35 cellular contexts compared by ENCODE assay signal in genomic region chr6:25919657-25920056, GRCh38. TPM values are rescaled to one million over a fixed set of nuclear protein-coding genes. Genes with fewer than 3 reads are reported as not detected.
"Had no signal": no experiment of that assay in that cellular context is flagged by ENCODE, and none has a peak within 500 bp of the region (broad histone marks: within the 10 kb centered on the region; RNA-seq: fewer than 3 reads in every experiment).

No MANE protein-coding gene starts in this region.

- H3K4me3 Mint-ChIP-seq: activated CD4-positive, alpha-beta memory T cell treated with anti-CD3 and anti-CD28 coated beads for 36 hours; activated CD4-positive, alpha-beta T cell treated with anti-CD3 and anti-CD28 coated beads for 36 hours; activated CD4-positive, alpha-beta T cell treated with anti-CD3 and anti-CD28 coated beads, Interleukin-2, amount 10 ng/mL, durations not matched to agents 24 days and 14 days; activated CD8-positive, alpha-beta memory T cell treated with anti-CD3 and anti-CD28 coated beads, Interleukin-2, amount 10 ng/mL, durations not matched to agents 7 days and 5 days; activated CD8-positive, alpha-beta T cell treated with anti-CD3 and anti-CD28 coated beads, Interleukin-2, amount 10 ng/mL, durations not matched to agents 7 days and 5 days; activated naive CD4-positive, alpha-beta T cell treated with anti-CD3 and anti-CD28 coated beads, Interleukin-2, amount 10 ng/mL, durations not matched to agents 7 days and 5 days; activated naive CD8-positive, alpha-beta T cell; activated T-helper 17 cell treated with anti-CD3 and anti-CD28 coated beads, Interleukin-2, amount 50 U/mL, for 72 hours; effector memory CD8-positive, alpha-beta T cell; T-cell; T-helper 17 cell; T-helper 2 cell treated with Interferon-gamma antibody and Interleukin-4, amounts not matched to agents 5 μg/mL and 100 μg/mL, for 36 hours had no signal

- H3K27ac Mint-ChIP-seq: activated CD4-positive, alpha-beta memory T cell treated with anti-CD3 and anti-CD28 coated beads for 36 hours; activated CD4-positive, alpha-beta T cell treated with anti-CD3 and anti-CD28 coated beads, Interleukin-2, amount 10 ng/mL, durations not matched to agents 24 days and 14 days; activated CD8-positive, alpha-beta memory T cell treated with anti-CD3 and anti-CD28 coated beads, Interleukin-2, amount 10 ng/mL, durations not matched to agents 7 days and 5 days; activated CD8-positive, alpha-beta T cell treated with anti-CD3 and anti-CD28 coated beads, Interleukin-2, amount 10 ng/mL, durations not matched to agents 7 days and 5 days; activated naive CD4-positive, alpha-beta T cell treated with anti-CD3 and anti-CD28 coated beads, Interleukin-2, amount 10 ng/mL, durations not matched to agents 7 days and 5 days; activated naive CD8-positive, alpha-beta T cell; activated T-helper 17 cell treated with anti-CD3 and anti-CD28 coated beads, Interleukin-2, amount 50 U/mL, for 72 hours; effector memory CD8-positive, alpha-beta T cell; T-cell; T-helper 17 cell; T-helper 2 cell treated with Interferon-gamma antibody and Interleukin-4, amounts not matched to agents 5 μg/mL and 100 μg/mL, for 36 hours had no signal

- H3K27me3 ChIP-seq: gastrocnemius medialis, heart left ventricle had no signal

- H3K27me3 Mint-ChIP-seq: activated CD4-positive, alpha-beta memory T cell treated with anti-CD3 and anti-CD28 coated beads for 36 hours; activated CD4-positive, alpha-beta T cell treated with anti-CD3 and anti-CD28 coated beads, Interleukin-2, amount 10 ng/mL, durations not matched to agents 24 days and 14 days; activated CD8-positive, alpha-beta memory T cell treated with anti-CD3 and anti-CD28 coated beads, Interleukin-2, amount 10 ng/mL, durations not matched to agents 7 days and 5 days; activated naive CD4-positive, alpha-beta T cell treated with anti-CD3 and anti-CD28 coated beads, Interleukin-2, amount 10 ng/mL, durations not matched to agents 7 days and 5 days; activated naive CD8-positive, alpha-beta T cell; activated T-helper 17 cell treated with anti-CD3 and anti-CD28 coated beads, Interleukin-2, amount 50 U/mL, for 72 hours had no signal

- H3K36me3 ChIP-seq: esophagus muscularis mucosa, gastrocnemius medialis, heart left ventricle had no signal

- FAIRE-seq: astrocyte, colon had no signal

- H3K4me1 Mint-ChIP-seq: activated naive CD4-positive, alpha-beta T cell treated with anti-CD3 and anti-CD28 coated beads, Interleukin-2, amount 10 ng/mL, durations not matched to agents 7 days and 5 days; T-cell had no signal

- H3K9me3 Mint-ChIP-seq: activated naive CD4-positive, alpha-beta T cell treated with anti-CD3 and anti-CD28 coated beads, Interleukin-2, amount 10 ng/mL, durations not matched to agents 7 days and 5 days; effector memory CD8-positive, alpha-beta T cell; T-cell had no signal

- H3K9me3 ChIP-seq: esophagus muscularis mucosa, gastrocnemius medialis, heart left ventricle had no signal

- ATAC-seq: activated CD4-positive, alpha-beta T cell treated with anti-CD3 and anti-CD28 coated beads for 36 hours; activated CD8-positive, alpha-beta memory T cell treated with anti-CD3 and anti-CD28 coated beads, Interleukin-2, amount 10 ng/mL, durations not matched to agents 7 days and 5 days; activated CD8-positive, alpha-beta T cell treated with anti-CD3 and anti-CD28 coated beads, Interleukin-2, amount 10 ng/mL, durations not matched to agents 7 days and 5 days; activated T-helper 17 cell treated with anti-CD3 and anti-CD28 coated beads, Interleukin-2, amount 50 U/mL, for 72 hours; effector memory CD8-positive, alpha-beta T cell; foreskin keratinocyte; gastrocnemius medialis; heart left ventricle; T-cell; T-helper 17 cell had no signal

- H3K27ac ChIP-seq: esophagus muscularis mucosa, foreskin keratinocyte, gastrocnemius medialis, heart left ventricle had no signal

- H3K4me3 ChIP-seq: esophagus muscularis mucosa, gastrocnemius medialis, heart left ventricle had no signal

- DNase-seq: activated CD4-positive, alpha-beta memory T cell treated with anti-CD3 and anti-CD28 coated beads for 36 hours; activated CD4-positive, alpha-beta T cell treated with anti-CD3 and anti-CD28 coated beads for 36 hours; activated CD4-positive, alpha-beta T cell treated with anti-CD3 and anti-CD28 coated beads, Interleukin-2, amount 10 ng/mL, durations not matched to agents 24 days and 14 days; activated CD4-positive, CD25-positive, alpha-beta regulatory T cell; activated CD4-positive, CD25-positive, alpha-beta regulatory T cell treated with anti-CD3 and anti-CD28 coated beads, Interleukin-2, amount 50 U/mL, for 72 hours; activated CD8-positive, alpha-beta memory T cell treated with anti-CD3 and anti-CD28 coated beads, Interleukin-2, amount 10 ng/mL, durations not matched to agents 7 days and 5 days; activated CD8-positive, alpha-beta memory T cell treated with anti-CD3 and anti-CD28 coated beads, Interleukin-2, amount 50 U/mL, for 4 hours; activated CD8-positive, alpha-beta T cell treated with anti-CD3 and anti-CD28 coated beads, Interleukin-2, amount 10 ng/mL, durations not matched to agents 7 days and 5 days; activated effector memory CD4-positive, alpha-beta T cell treated with anti-CD3 and anti-CD28 coated beads, Interleukin-2, amount 50 U/mL, for 16 hours; activated naive CD4-positive, alpha-beta T cell treated with anti-CD3 and anti-CD28 coated beads, Interleukin-2, amount 10 ng/mL, durations not matched to agents 7 days and 5 days; activated T-cell treated with anti-CD3 and anti-CD28 coated beads, Interleukin-2, amount 50 U/mL, for 1 hour; amniotic stem cell; anterior cingulate cortex; caudate nucleus; cortex of kidney; dermis blood vessel endothelial cell; effector CD4-positive, alpha-beta T cell; effector memory CD8-positive, alpha-beta T cell; erythroblast; foreskin keratinocyte; gastrocnemius medialis; glutamatergic neuron; heart left ventricle; T-cell; T-helper 17 cell; T1000 had no signal

- H3K4me1 ChIP-seq: esophagus muscularis mucosa, foreskin keratinocyte, gastrocnemius medialis, heart left ventricle had no signal

- H3K36me3 Mint-ChIP-seq: activated CD8-positive, alpha-beta memory T cell treated with anti-CD3 and anti-CD28 coated beads, Interleukin-2, amount 10 ng/mL, durations not matched to agents 7 days and 5 days; activated naive CD4-positive, alpha-beta T cell treated with anti-CD3 and anti-CD28 coated beads, Interleukin-2, amount 10 ng/mL, durations not matched to agents 7 days and 5 days; T-cell had no signal

RNA-seq across cellular contexts. Expression of gene SLC17A2, which starts 10.8 kb away (rescaled TPM):
- total RNA-seq: activated CD4-positive, alpha-beta memory T cell treated with anti-CD3 and anti-CD28 coated beads for 36 hours; activated CD4-positive, alpha-beta T cell treated with anti-CD3 and anti-CD28 coated beads, Interleukin-2, amount 10 ng/mL, durations not matched to agents 24 days and 14 days; activated CD8-positive, alpha-beta memory T cell treated with anti-CD3 and anti-CD28 coated beads for 36 hours; activated CD8-positive, alpha-beta memory T cell treated with anti-CD3 and anti-CD28 coated beads, Interleukin-2, amount 10 ng/mL, durations not matched to agents 7 days and 5 days; activated CD8-positive, alpha-beta T cell treated with anti-CD3 and anti-CD28 coated beads, Interleukin-2, amount 10 ng/mL, durations not matched to agents 7 days and 5 days; activated T-helper 17 cell treated with anti-CD3 and anti-CD28 coated beads, Interleukin-2, amount 50 U/mL, for 72 hours; astrocyte; chondrocyte; dermis blood vessel endothelial cell; esophagus muscularis mucosa; foreskin keratinocyte; heart left ventricle; T-cell; T-helper 17 cell had no signal
- polyA plus RNA-seq: adipose tissue, foreskin keratinocyte, heart left ventricle had no signal

RNA-seq across cellular contexts. Expression of gene SLC17A3, which starts 45.6 kb away (rescaled TPM):
- total RNA-seq: activated CD8-positive, alpha-beta memory T cell treated with anti-CD3 and anti-CD28 coated beads for 36 hours; astrocyte; chondrocyte; esophagus muscularis mucosa; foreskin keratinocyte; heart left ventricle had no signal
- polyA plus RNA-seq: adipose tissue, foreskin keratinocyte, heart left ventricle had no signal
